ENCODE assay signal across 31 cellular contexts in genomic region chr6:47762502-47762901, GRCh38. TPM values are rescaled to one million over a fixed set of nuclear protein-coding genes. Genes with fewer than 3 reads are reported as not detected.
"Had no signal": no experiment of that assay in that cellular context is flagged by ENCODE, and none has a peak within 500 bp of the region (broad histone marks: within the 10 kb centered on the region; RNA-seq: fewer than 3 reads in every experiment).

No MANE protein-coding gene starts in this region.

- H3K9me3 ChIP-seq: adrenal gland, body of pancreas, esophagus muscularis mucosa, gastrocnemius medialis had no signal

- H3K36me3 ChIP-seq: adrenal gland, esophagus muscularis mucosa, gastrocnemius medialis, heart left ventricle had no signal

- H3K27ac ChIP-seq: adrenal gland, body of pancreas, esophagus muscularis mucosa, foreskin keratinocyte, gastrocnemius medialis, heart left ventricle had no signal

- H3K4me1 ChIP-seq: adrenal gland, body of pancreas, esophagus muscularis mucosa, foreskin keratinocyte, gastrocnemius medialis, heart left ventricle had no signal

- DNase-seq: activated CD4-positive, alpha-beta memory T cell treated with anti-CD3 and anti-CD28 coated beads for 36 hours; activated CD4-positive, alpha-beta T cell treated with anti-CD3 and anti-CD28 coated beads for 36 hours; activated CD4-positive, alpha-beta T cell treated with anti-CD3 and anti-CD28 coated beads, Interleukin-2, amount 10 ng/mL, durations not matched to agents 24 days and 14 days; activated CD4-positive, CD25-positive, alpha-beta regulatory T cell; activated CD4-positive, CD25-positive, alpha-beta regulatory T cell treated with anti-CD3 and anti-CD28 coated beads, Interleukin-2, amount 50 U/mL, for 72 hours; activated CD8-positive, alpha-beta memory T cell treated with anti-CD3 and anti-CD28 coated beads, Interleukin-2, amount 10 ng/mL, durations not matched to agents 7 days and 5 days; activated CD8-positive, alpha-beta memory T cell treated with anti-CD3 and anti-CD28 coated beads, Interleukin-2, amount 50 U/mL, for 4 hours; activated CD8-positive, alpha-beta T cell treated with anti-CD3 and anti-CD28 coated beads, Interleukin-2, amount 10 ng/mL, durations not matched to agents 7 days and 5 days; activated effector memory CD4-positive, alpha-beta T cell treated with anti-CD3 and anti-CD28 coated beads, Interleukin-2, amount 50 U/mL, for 16 hours; activated naive CD4-positive, alpha-beta T cell treated with anti-CD3 and anti-CD28 coated beads for 36 hours; activated naive CD8-positive, alpha-beta T cell treated with anti-CD3 and anti-CD28 coated beads for 36 hours; activated naive CD8-positive, alpha-beta T cell treated with anti-CD3 and anti-CD28 coated beads, Interleukin-2, amount 50 U/mL, for 24 hours; activated T-cell treated with anti-CD3 and anti-CD28 coated beads, Interleukin-2, amount 50 U/mL, for 1 hour; activated T-cell treated with anti-CD3 and anti-CD28 coated beads, Interleukin-2, amount 50 U/mL, for 48 hours; adrenal gland; amygdala; aorta; body of pancreas; caudate nucleus; cortex of kidney; dermis blood vessel endothelial cell; effector CD4-positive, alpha-beta T cell; effector memory CD8-positive, alpha-beta T cell; erythroblast; foreskin keratinocyte; gastrocnemius medialis; glutamatergic neuron; heart left ventricle; T-helper 2 cell had no signal

- ATAC-seq: activated CD4-positive, alpha-beta T cell treated with anti-CD3 and anti-CD28 coated beads for 36 hours; activated CD8-positive, alpha-beta memory T cell treated with anti-CD3 and anti-CD28 coated beads, Interleukin-2, amount 10 ng/mL, durations not matched to agents 7 days and 5 days; activated CD8-positive, alpha-beta T cell treated with anti-CD3 and anti-CD28 coated beads, Interleukin-2, amount 10 ng/mL, durations not matched to agents 7 days and 5 days; activated naive CD8-positive, alpha-beta T cell treated with anti-CD3 and anti-CD28 coated beads, Interleukin-2, amount 50 U/mL, for 24 hours; body of pancreas; effector memory CD8-positive, alpha-beta T cell; foreskin keratinocyte; gastrocnemius medialis; heart left ventricle had no signal

- H3K27me3 ChIP-seq: adrenal gland, body of pancreas, esophagus muscularis mucosa, foreskin keratinocyte, gastrocnemius medialis, heart left ventricle had no signal

- FAIRE-seq: colon had no signal

- H3K4me3 ChIP-seq: adrenal gland, body of pancreas, esophagus muscularis mucosa, gastrocnemius medialis, heart left ventricle had no signal

RNA-seq across cellular contexts. Expression of gene OPN5, which starts 19.3 kb away (rescaled TPM):
- polyA plus RNA-seq: aorta had no signal
